In the genomic region with DNA sequence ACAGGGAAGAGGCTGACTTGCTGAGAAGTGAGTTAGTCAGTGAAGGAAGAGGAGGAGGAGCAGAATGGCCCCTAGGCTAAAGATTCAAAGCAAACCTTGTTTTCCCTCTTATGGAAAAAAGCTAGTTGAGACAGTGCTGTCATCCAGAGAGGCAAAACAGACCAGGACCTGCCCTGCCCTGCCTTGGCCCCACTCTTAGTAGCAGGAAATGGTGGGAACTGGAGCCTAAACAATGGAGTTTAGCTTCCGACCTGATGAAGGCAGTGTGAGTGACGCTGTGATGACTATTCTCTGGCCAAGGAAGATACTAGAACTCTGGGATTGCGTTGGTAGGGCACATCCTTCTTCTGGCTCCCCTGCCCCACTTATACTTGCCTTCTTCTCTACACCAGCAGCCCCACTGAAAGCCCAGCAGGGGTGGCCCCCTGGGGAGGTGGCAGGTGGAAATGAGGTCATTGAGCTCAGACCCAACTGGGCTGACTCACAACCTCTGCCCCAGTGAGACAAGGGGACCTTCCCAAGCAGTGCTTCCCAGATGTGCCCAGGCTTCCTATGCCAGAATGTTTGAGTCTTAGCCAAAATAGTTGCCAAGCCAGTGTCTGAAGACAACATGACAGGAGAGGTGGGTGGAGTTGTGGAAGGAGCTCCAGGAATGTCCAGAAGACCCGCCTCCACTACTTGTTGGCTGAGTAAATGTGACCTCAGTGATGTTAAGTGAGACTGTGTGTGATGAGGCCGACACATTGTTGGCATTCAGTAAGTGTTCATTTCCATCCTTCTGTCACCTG, we compare ENCODE assay signal across 8 cellular contexts. TPM values are rescaled to one million over a fixed set of nuclear protein-coding genes. Genes with fewer than 3 reads are reported as not detected.
A peak's percentile ranks its signal among the peaks of the same experiment; 100 is the strongest.
DNase-seq lines count a peak whose midpoint lies in the region; ATAC-seq and TF ChIP-seq lines count a peak whose summit lies in the region.

No MANE protein-coding gene starts in this region.

- H3K27ac Mint-ChIP-seq in T-cell (peak overlapping the region; percentile 77 to 92), mesothelial cell of epicardium (no peak overlapping the region)
- H3K27ac Mint-ChIP-seq in naive thymus-derived CD8-positive, alpha-beta T cell = peak overlapping the region; percentile 68 to 99 (median 90)

- peak overlapping the region; percentile 18 for H3K27ac ChIP-seq in colonic mucosa

- H3K27me3 Mint-ChIP-seq in T-cell = no peaks in the 10 kb centered on the region
- no peaks in the 10 kb centered on the region for H3K27me3 Mint-ChIP-seq in naive thymus-derived CD8-positive, alpha-beta T cell
- H3K27me3 Mint-ChIP-seq in mesothelial cell of epicardium (ENCODE audit: low read depth) = no peaks in the 10 kb centered on the region

- intact Hi-C loops in colonic mucosa (cut with DNase I) = no loop called here
- intact Hi-C loops in head of caudate nucleus (cut with DNase I) = no loop called here

- ATAC-seq in HG02642 (IDR thresholded peaks at IDR 0.05; ENCODE audit: poor library complexity, unreplicated experiment) = peak; percentile 67
- ATAC-seq in T-cell (replicated peaks in 1 of 4) = peak; percentile 39 to 60 (median 50)
- ATAC-seq in naive thymus-derived CD8-positive, alpha-beta T cell = peak; percentile 18 to 57

- no peak for TF ChIP-seq CTCF in colonic mucosa (IDR thresholded peaks at IDR 0.05)
- TF ChIP-seq CTCF in mesothelial cell of epicardium (IDR thresholded peaks at IDR 0.05; ENCODE audit: unreplicated experiment) = no peak

- H3K36me3 Mint-ChIP-seq in T-cell (peaks cover 28% of the 10 kb centered on the region), mesothelial cell of epicardium (peaks cover 5% of the 10 kb centered on the region)
- H3K36me3 Mint-ChIP-seq in naive thymus-derived CD8-positive, alpha-beta T cell = peaks cover 1 to 31% (median 3%) of the 10 kb centered on the region in 3 donors

- no peaks in the 10 kb centered on the region for H3K4me1 ChIP-seq in colonic mucosa

- peak; percentile 58 for DNase-seq in GM04504 (ENCODE audit: low read depth)
- DNase-seq in T-cell = peak in 6 of 34 experiments; percentile 4 to 37 (median 16)
- no peak for DNase-seq in colonic mucosa
- peak in 2 of 10 donors; percentile 11 to 29 for DNase-seq in naive thymus-derived CD8-positive, alpha-beta T cell
- no peak for DNase-seq in NCI-H2171 (lab: John Stamatoyannopoulos, UW)
- DNase-seq in head of caudate nucleus = no peak
- DNase-seq in mesothelial cell of epicardium (ENCODE audit: low spot score in 2 of 2, unreplicated experiment in 2 of 2) = no peak

- POLR2A ChIA-PET in T-cell (lab: Charles Lee) = no interaction called here
- POLR2A ChIA-PET in naive thymus-derived CD8-positive, alpha-beta T cell (lab: Charles Lee) = interaction anchor here (0.6 to 2.6 kb wide), 5 partner anchors 8 to 110 kb away, joined by 3 to 8 read pairs (median 3); no protein-coding TSS in a partner anchor

- peak overlapping the region; percentile 6 to 49 (median 41) for H3K4me3 Mint-ChIP-seq in T-cell
- H3K4me3 Mint-ChIP-seq in naive thymus-derived CD8-positive, alpha-beta T cell = peak overlapping the region in 9 of 10 donors; percentile 2 to 74 (median 65)
- no peak overlapping the region for H3K4me3 Mint-ChIP-seq in mesothelial cell of epicardium

- CTCF ChIA-PET in T-cell (lab: Charles Lee) = interaction anchor here in 1 of 2 donors (1.2 to 1.8 kb wide), 2 partner anchors 17 to 33 kb away, joined by 4 to 5 read pairs; no protein-coding TSS in a partner anchor

- H3K9ac ChIP-seq in colonic mucosa (ENCODE audit: low read depth in 2 of 2, low read length in 2 of 2) = no peak overlapping the region

- no peaks in the 10 kb centered on the region for H3K9me3 ChIP-seq in colonic mucosa

- H3K27me3 ChIP-seq in colonic mucosa = no peaks in the 10 kb centered on the region

- no peaks in the 10 kb centered on the region for H3K9me3 Mint-ChIP-seq in T-cell
- no peaks in the 10 kb centered on the region for H3K9me3 Mint-ChIP-seq in naive thymus-derived CD8-positive, alpha-beta T cell
- H3K9me3 Mint-ChIP-seq in mesothelial cell of epicardium = peaks cover 19% of the 10 kb centered on the region

- H3K4me3 ChIP-seq in colonic mucosa = no peak overlapping the region

- peaks cover 71 to 73% (median 73%) of the 10 kb centered on the region in 3 donors for H3K4me1 Mint-ChIP-seq in T-cell
- peaks cover 20 to 70% (median 65%) of the 10 kb centered on the region in 4 donors for H3K4me1 Mint-ChIP-seq in naive thymus-derived CD8-positive, alpha-beta T cell
- H3K4me1 Mint-ChIP-seq in mesothelial cell of epicardium = peaks cover 10% of the 10 kb centered on the region

- H3K36me3 ChIP-seq in colonic mucosa = no peaks in the 10 kb centered on the region

RNA-seq across cellular contexts. Expression of gene MSN, which starts 38.8 kb away (rescaled TPM):
- total RNA-seq in T-cell = 100 to 1,000 TPM; 324 to 383 (median 348) TPM
- total RNA-seq in colonic mucosa = 10 to 100 TPM; 27.5 to 62.7 TPM
- 100 to 1,000 TPM; 298 to 315 TPM for total RNA-seq in naive thymus-derived CD8-positive, alpha-beta T cell
- polyA plus RNA-seq in naive thymus-derived CD8-positive, alpha-beta T cell = 100 to 1,000 TPM; 467 to 552 (median 518) TPM
- 87.8 to 91.2 TPM (median 88.4 TPM) in 3 replicates for total RNA-seq in mesothelial cell of epicardium
